In genomic region chr17:62895650-62896301, GRCh38 we compare ENCODE assay signal across 1 cellular context.
TF ChIP-seq lines count a peak whose summit lies in the region.

No MANE protein-coding gene starts in this region.

TF ChIP-seq in GM23338, 12 proteins besides CTCF, POLR2A, EP300 and RAD21 (continued from another document):
- TF ChIP-seq ZNF462 (CRISPR knock-in tag; IDR thresholded peaks at IDR 0.05) (no peak), EZH2 (IDR thresholded peaks at IDR 0.05; ENCODE audit: low read depth, unreplicated experiment) (no peak), STAT1 (IDR thresholded peaks at IDR 0.05; ENCODE audit: unreplicated experiment) (no peak)
